Comparison of ENCODE assay signal across 14 cellular contexts in genomic region chr12:46770501-46771183, GRCh38. TPM values are rescaled to one million over a fixed set of nuclear protein-coding genes. Genes with fewer than 3 reads are reported as not detected.
A peak's percentile ranks its signal among the peaks of the same experiment; 100 is the strongest.
DNase-seq lines count a peak whose midpoint lies in the region; ATAC-seq and TF ChIP-seq lines count a peak whose summit lies in the region.
"Had no signal": no experiment of that assay in that cellular context is flagged by ENCODE, and none has a peak within 500 bp of the region (broad histone marks: within the 10 kb centered on the region; RNA-seq: fewer than 3 reads in every experiment).

No MANE protein-coding gene starts in this region.

- intact Hi-C loops in gastrocnemius medialis (cut with DNase I; ENCODE audit: low total_unique reads): loop anchor here (5.0 to 10.0 kb wide), 5 partner anchors 53 to 398 kb away; partner anchors contain the start of gene SLC38A2

- no peaks in the 10 kb centered on the region for H3K27me3 Mint-ChIP-seq in WTC11 (ENCODE audit: low read depth)
- H3K27me3 Mint-ChIP-seq in activated T-cell treated with anti-CD3 and anti-CD28 coated beads, Interleukin-2, amount 50 U/mL, for 4 hours (ENCODE audit: low read depth): peaks cover 11% of the 10 kb centered on the region

- H3K4me2 ChIP-seq in hepatocyte: peak overlapping the region; percentile 46

- H3K4me3 Mint-ChIP-seq in WTC11: no peak overlapping the region
- no peak overlapping the region for H3K4me3 Mint-ChIP-seq in activated T-cell treated with anti-CD3 and anti-CD28 coated beads, Interleukin-2, amount 50 U/mL, for 4 hours
- H3K4me3 Mint-ChIP-seq: activated CD4-positive, alpha-beta T cell treated with anti-CD3 and anti-CD28 coated beads for 36 hours; activated naive CD4-positive, alpha-beta T cell treated with anti-CD3 and anti-CD28 coated beads, Interleukin-2, amount 50 U/mL, for 24 hours had no signal

- TF ChIP-seq CTCF in WTC11 (IDR thresholded peaks at IDR 0.05) (no peak), hepatocyte (IDR thresholded peaks at IDR 0.05; ENCODE audit: poor library complexity) (no peak), gastrocnemius medialis (IDR thresholded peaks at IDR 0.05 in 4 of 5, conservative IDR thresholded peaks at IDR 0.05 in 1 of 5) (peak in 1 of 5 experiments; percentile 8)

- POLR2A ChIA-PET in HEK293T (lab: Yijun Ruan, JAX): no interaction called here
- POLR2A ChIA-PET in WTC11 (lab: Charles Lee): no interaction called here

- peak in 1 of 2 donors; percentile 56 for TF ChIP-seq POLR2A in gastrocnemius medialis (IDR thresholded peaks at IDR 0.05)

- in situ Hi-C loops in gastrocnemius medialis (cut with MboI; ENCODE audit: low sequenced_read_pairs in 4 of 4): loop anchor here in 1 of 4 donors (5.0 kb wide), 1 partner anchor 62 kb away; no protein-coding TSS in a partner anchor

- H2AFZ ChIP-seq in hepatocyte: no peak overlapping the region

- ATAC-seq in WTC11: peak; percentile 44
- ATAC-seq in gastrocnemius medialis: peak; percentile 75 to 79
- ATAC-seq in activated T-cell treated with anti-CD3 and anti-CD28 coated beads, Interleukin-2, amount 50 U/mL, for 4 hours: no peak
- ATAC-seq in HG02763 (IDR thresholded peaks at IDR 0.05; ENCODE audit: unreplicated experiment): no peak
- ATAC-seq in GM19455 (IDR thresholded peaks at IDR 0.05; ENCODE audit: unreplicated experiment): no peak
- ATAC-seq: activated CD4-positive, alpha-beta T cell treated with anti-CD3 and anti-CD28 coated beads for 36 hours had no signal

- H3K36me3 ChIP-seq in hepatocyte (replicated peaks; ENCODE audit: insufficient read depth, low read depth) (no peaks in the 10 kb centered on the region), gastrocnemius medialis (no peaks in the 10 kb centered on the region)

- H3K4me3 ChIP-seq in hepatocyte (no peak overlapping the region), gastrocnemius medialis (peak overlapping the region in 3 of 4 donors; percentile 0 to 21 (median 10))

- H4K20me1 ChIP-seq in hepatocyte (ENCODE audit: insufficient read depth, poor library complexity, severe bottlenecking): no peaks in the 10 kb centered on the region

- DNase-seq in HEK293T (ENCODE audit: extremely low spot score) (peak; percentile 12), WTC11 (ENCODE audit: low spot score) (no peak), hepatocyte (ENCODE audit: low spot score) (peak; percentile 18), gastrocnemius medialis (peak; percentile 63 to 64), SW480 (ENCODE audit: low spot score) (no peak)
- DNase-seq in activated T-cell treated with anti-CD3 and anti-CD28 coated beads, Interleukin-2, amount 50 U/mL, for 4 hours: no peak
- DNase-seq: activated CD4-positive, alpha-beta T cell treated with anti-CD3 and anti-CD28 coated beads for 36 hours; DMS79 treated with DMSO at 0.1 percent for 48 hours; erythroblast; NCI-H1694; stimulated activated CD4-positive, alpha-beta T cell treated with anti-CD3 and anti-CD28 coated beads, Interleukin-15, amount 100 ng/mL, for 24 hours had no signal

- 0 out of 2 replicates have a peak, but pooled peaks cover 3% of the 10 kb centered on the region for H3K36me3 Mint-ChIP-seq in WTC11
- H3K36me3 Mint-ChIP-seq in activated T-cell treated with anti-CD3 and anti-CD28 coated beads, Interleukin-2, amount 50 U/mL, for 4 hours (ENCODE audit: insufficient read depth): no peaks in the 10 kb centered on the region
- H3K36me3 Mint-ChIP-seq: activated naive CD4-positive, alpha-beta T cell treated with anti-CD3 and anti-CD28 coated beads, Interleukin-2, amount 50 U/mL, for 24 hours had no signal

- WGBS in hepatocyte (ENCODE audit: low lambda C conversion rate, missing lambda C conversion rate): 5% methylated on average over 3 of the region's 3 CpGs

- H3K4me1 Mint-ChIP-seq in WTC11: peaks cover 15% of the 10 kb centered on the region
- no peaks in the 10 kb centered on the region for H3K4me1 Mint-ChIP-seq in activated T-cell treated with anti-CD3 and anti-CD28 coated beads, Interleukin-2, amount 50 U/mL, for 4 hours (ENCODE audit: low read depth)
- H3K4me1 Mint-ChIP-seq: activated CD4-positive, alpha-beta T cell treated with anti-CD3 and anti-CD28 coated beads for 36 hours; activated naive CD4-positive, alpha-beta T cell treated with anti-CD3 and anti-CD28 coated beads, Interleukin-2, amount 50 U/mL, for 24 hours had no signal

- H3K9me2 ChIP-seq in hepatocyte (replicated peaks; ENCODE audit: insufficient read depth): no peaks in the 10 kb centered on the region

- H3K9me3 ChIP-seq in hepatocyte (ENCODE audit: low read depth) (no peaks in the 10 kb centered on the region), gastrocnemius medialis (no peaks in the 10 kb centered on the region)

- H3K4me1 ChIP-seq in hepatocyte (ENCODE audit: insufficient read depth) (peaks cover 30% of the 10 kb centered on the region), gastrocnemius medialis (peaks cover 50 to 67% of the 10 kb centered on the region in 2 donors)

- CTCF ChIA-PET in HEK293T (lab: Yijun Ruan, JAX) (interaction anchor here (0.7 kb wide), 1 partner anchor 99 kb away, joined by 3 read pairs; no protein-coding TSS in a partner anchor), WTC11 (lab: Charles Lee) (interaction anchor here (1.0 to 1.3 kb wide), 2 partner anchors 213 to 250 kb away, joined by 3 to 7 read pairs; no protein-coding TSS in a partner anchor)

- no peaks in the 10 kb centered on the region for H3K9me3 Mint-ChIP-seq in WTC11
- H3K9me3 Mint-ChIP-seq in activated T-cell treated with anti-CD3 and anti-CD28 coated beads, Interleukin-2, amount 50 U/mL, for 4 hours: no peaks in the 10 kb centered on the region
- H3K9me3 Mint-ChIP-seq: activated naive CD4-positive, alpha-beta T cell treated with anti-CD3 and anti-CD28 coated beads, Interleukin-2, amount 50 U/mL, for 24 hours had no signal

- H3K27me3 ChIP-seq in hepatocyte: no peaks in the 10 kb centered on the region
- H3K27me3 ChIP-seq in gastrocnemius medialis: no peaks in the 10 kb centered on the region

- H3K79me2 ChIP-seq in hepatocyte: no peaks in the 10 kb centered on the region

- peak overlapping the region; percentile 75; the same call in 1 of the 2 replicates for H3K27ac Mint-ChIP-seq in WTC11
- H3K27ac Mint-ChIP-seq: activated CD4-positive, alpha-beta T cell treated with anti-CD3 and anti-CD28 coated beads for 36 hours; activated naive CD4-positive, alpha-beta T cell treated with anti-CD3 and anti-CD28 coated beads, Interleukin-2, amount 50 U/mL, for 24 hours had no signal

- H3K27ac ChIP-seq in hepatocyte (peak overlapping the region; percentile 11), gastrocnemius medialis (peak overlapping the region; percentile 85 to 90 (median 88))

TF ChIP-seq in HEK293T, 16 proteins besides CTCF, POLR2A, EP300 and RAD21:
- no peak for TF ChIP-seq PKNOX1 (IDR thresholded peaks at IDR 0.05)
- TF ChIP-seq FOXM1 (IDR thresholded peaks at IDR 0.05; ENCODE audit: borderline replicate concordance): no peak
- TF ChIP-seq ZNF384 (IDR thresholded peaks at IDR 0.05): no peak
- no peak for TF ChIP-seq FOXK2 (IDR thresholded peaks at IDR 0.05)
- no peak for TF ChIP-seq ELF4 (IDR thresholded peaks at IDR 0.05)
- no peak for TF ChIP-seq FOXA1 (IDR thresholded peaks at IDR 0.05)
- TF ChIP-seq SUZ12 (IDR thresholded peaks at IDR 0.05): no peak
- TF ChIP-seq HDGF (IDR thresholded peaks at IDR 0.05; ENCODE audit: borderline replicate concordance): no peak

TF ChIP-seq in WTC11, 78 proteins besides CTCF, POLR2A, EP300 and RAD21:
- TF ChIP-seq CDX4 (CRISPR knock-in tag; IDR thresholded peaks at IDR 0.05; ENCODE audit: borderline replicate concordance): no peak
- TF ChIP-seq E2F5 (CRISPR knock-in tag; IDR thresholded peaks at IDR 0.05): no peak
- no peak for TF ChIP-seq CBFB (CRISPR knock-in tag; IDR thresholded peaks at IDR 0.05; ENCODE audit: low read depth)
- TF ChIP-seq ZNF317 (CRISPR knock-in tag; IDR thresholded peaks at IDR 0.05; ENCODE audit: borderline replicate concordance, low read depth): no peak
- TF ChIP-seq ZNF219 (CRISPR knock-in tag; IDR thresholded peaks at IDR 0.05; ENCODE audit: borderline replicate concordance): no peak
- no peak for TF ChIP-seq FOXK1 (CRISPR knock-in tag; IDR thresholded peaks at IDR 0.05)
- no peak for TF ChIP-seq ATF1 (CRISPR knock-in tag; IDR thresholded peaks at IDR 0.05)
- TF ChIP-seq NFYB (CRISPR knock-in tag; conservative IDR thresholded peaks at IDR 0.05; ENCODE audit: low read depth): no peak
- TF ChIP-seq MYBL2 (CRISPR knock-in tag; IDR thresholded peaks at IDR 0.05): no peak
- TF ChIP-seq GABPB1 (CRISPR knock-in tag; IDR thresholded peaks at IDR 0.05): no peak
- TF ChIP-seq TP53 (CRISPR knock-in tag; IDR thresholded peaks at IDR 0.05): no peak
- no peak for TF ChIP-seq IRF2 (CRISPR knock-in tag; IDR thresholded peaks at IDR 0.05; ENCODE audit: borderline replicate concordance, low read depth)
- no peak for TF ChIP-seq ZNF423 (CRISPR knock-in tag; IDR thresholded peaks at IDR 0.05)
- TF ChIP-seq SMAD4 (CRISPR knock-in tag; IDR thresholded peaks at IDR 0.05): no peak
TF ChIP-seq in WTC11: peak in this region for 0.

RNA-seq across cellular contexts. Expression of gene SLC38A4, which starts 55.2 kb away (rescaled TPM):
- total RNA-seq in WTC11 (2021) (6.1 to 12.6 TPM (median 12.1 TPM) in 3 replicates), hepatocyte (34.7 and 37.3 TPM in 2 replicates), gastrocnemius medialis (10 to 100 TPM; 14.7 to 46.0 (median 23.0) TPM)
- 8.5 and 16.5 TPM in 2 replicates for polyA plus RNA-seq in hepatocyte
- under 1 TPM; 0.21 to 0.25 (median 0.22) TPM for total RNA-seq in activated T-cell treated with anti-CD3 and anti-CD28 coated beads, Interleukin-2, amount 50 U/mL, for 4 hours
- total RNA-seq: activated CD4-positive, alpha-beta T cell treated with anti-CD3 and anti-CD28 coated beads for 36 hours had no signal

Comparison
In these comparisons a context has a peak if more than half of its experiments do, and no peak if none do; other contexts are left out.
1. DNase-seq: peak in HEK293T (single experiment), hepatocyte (single experiment) and gastrocnemius medialis (2 of 2); none in WTC11 (single experiment), SW480 (single experiment) and activated T-cell treated with anti-CD3 and anti-CD28 coated beads, Interleukin-2, amount 50 U/mL, for 4 hours (single experiment).
2. ATAC-seq: peak in WTC11 (single experiment) and gastrocnemius medialis (2 of 2); none in activated T-cell treated with anti-CD3 and anti-CD28 coated beads, Interleukin-2, amount 50 U/mL, for 4 hours (0 of 2), HG02763 (single experiment) and GM19455 (single experiment).